ENCODE assay signal across 19 cellular contexts in genomic region chrX:5852941-5853340, GRCh38.
A peak's percentile ranks its signal among the peaks of the same experiment; 100 is the strongest.
DNase-seq lines count a peak whose midpoint lies in the region; ATAC-seq, FAIRE-seq and TF ChIP-seq lines count a peak whose summit lies in the region.
"Had no signal": no experiment of that assay in that cellular context is flagged by ENCODE, and none has a peak within 500 bp of the region (broad histone marks: within the 10 kb centered on the region; RNA-seq: fewer than 3 reads in every experiment).

No MANE protein-coding gene starts in this region.

- H3K27me3 ChIP-seq in pancreas = no peaks in the 10 kb centered on the region

- DNase-seq in LHCN-M2 (ENCODE audit: low read depth) = peak; percentile 55
- DNase-seq in SK-N-DZ (ENCODE audit: low spot score) = peak; percentile 4
- DNase-seq in pancreas = peak in 2 of 6 donors; percentile 8 to 20
- DNase-seq in NCI-H1436 (lab: John Stamatoyannopoulos, UW) = no peak
- no peak for DNase-seq in KBM-7
- DNase-seq: 8988T; C1 segment of cervical spinal cord; Calu3; CD4-positive, alpha-beta memory T cell; COR-L47; DMS53; DMS79 treated with DMSO at 0.1 percent for 48 hours; GF-D8; GOT3; H7; HCEC 1CT had no signal

- no peaks in the 10 kb centered on the region for H3K9me3 ChIP-seq in pancreas

- H3K27ac ChIP-seq in pancreas = no peak overlapping the region

- no peaks in the 10 kb centered on the region for H3K4me1 ChIP-seq in pancreas

- no peak for TF ChIP-seq CTCF in pancreas (IDR thresholded peaks at IDR 0.05)

- no peak for FAIRE-seq in pancreas (lab: Jason Lieb, UNC)
- FAIRE-seq: GM12891, GM18507 had no signal

- no peaks in the 10 kb centered on the region for H3K36me3 ChIP-seq in pancreas

- ATAC-seq in pancreas = peak in 3 of 4 donors; percentile 31 to 82 (median 55)
- ATAC-seq in HG02610 (IDR thresholded peaks at IDR 0.05; ENCODE audit: unreplicated experiment) = no peak

- in situ Hi-C loops in KBM-7 (cut with MboI; ENCODE audit: low pct_unique_long_range_greater_than_20kb, low sequenced_read_pairs) = no loop called here

- H3K4me3 ChIP-seq in pancreas = no peak overlapping the region

- intact Hi-C loops in pancreas (cut with DNase I) = no loop called here

- WGBS in pancreas, 2 donors = 16 to 33% methylated on average over 2 of the region's 2 CpGs

Comparison
In these comparisons a context has a peak if more than half of its experiments do, and no peak if none do; other contexts are left out.
1. DNase-seq: peak in LHCN-M2 (single experiment) and SK-N-DZ (single experiment); none in NCI-H1436 (single experiment) and KBM-7 (single experiment).